ENCODE assay signal across 9 cellular contexts in the genomic region with DNA sequence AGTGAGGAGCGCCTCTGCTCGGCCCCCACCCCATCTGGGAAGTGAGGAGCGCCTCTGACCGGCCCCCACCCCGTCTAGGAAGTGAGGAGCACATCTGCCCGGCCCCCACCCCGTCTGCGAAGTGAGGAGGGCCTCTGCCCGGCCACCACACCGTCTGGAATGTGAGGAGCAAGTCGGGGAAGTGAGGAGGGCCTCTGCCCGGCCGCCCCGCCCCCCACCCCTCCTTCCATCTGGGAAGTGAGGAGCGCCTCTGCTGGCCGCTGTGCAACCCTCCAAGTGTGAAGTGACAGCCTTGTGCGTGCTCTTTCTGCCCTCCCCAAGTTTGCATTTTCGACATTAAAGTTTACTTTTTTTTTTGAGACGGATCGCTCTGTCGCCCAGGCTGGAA. TPM values are rescaled to one million over a fixed set of nuclear protein-coding genes. Genes with fewer than 3 reads are reported as not detected.
DNase-seq lines count a peak whose midpoint lies in the region; ATAC-seq lines count a peak whose summit lies in the region.
"Had no signal": no experiment of that assay in that cellular context is flagged by ENCODE, and none has a peak within 500 bp of the region (broad histone marks: within the 10 kb centered on the region; RNA-seq: fewer than 3 reads in every experiment).

No MANE protein-coding gene starts in this region.

- peak overlapping the region; percentile 58 for H3K4me3 Mint-ChIP-seq in activated CD4-positive, alpha-beta T cell treated with anti-CD3 and anti-CD28 coated beads for 36 hours
- peak overlapping the region; percentile 58 for H3K4me3 Mint-ChIP-seq in stimulated activated naive CD8-positive, alpha-beta T cell treated with anti-CD3 and anti-CD28 coated beads, Interleukin-15, Interleukin-2, amounts not matched to agents 100 ng/mL and 50 ng/mL, for 24 hours

- intact Hi-C loops in activated CD4-positive, alpha-beta T cell treated with anti-CD3 and anti-CD28 coated beads for 36 hours (cut with DNase I, micrococcal nuclease): loop anchor here in 1 of 2 experiments (10.0 kb wide), 3 partner anchors 373 to 1613 kb away; partner anchors contain the start of gene ST6GALNAC3

- ATAC-seq in activated CD4-positive, alpha-beta T cell treated with anti-CD3 and anti-CD28 coated beads for 36 hours: no peak
- ATAC-seq in GM21529 (IDR thresholded peaks at IDR 0.05; ENCODE audit: unreplicated experiment): no peak
- ATAC-seq in HG03342 (IDR thresholded peaks at IDR 0.05; ENCODE audit: unreplicated experiment): no peak
- ATAC-seq in HG02642 (IDR thresholded peaks at IDR 0.05; ENCODE audit: poor library complexity, unreplicated experiment): no peak

- peaks cover 9% of the 10 kb centered on the region for H3K4me1 Mint-ChIP-seq in activated CD4-positive, alpha-beta T cell treated with anti-CD3 and anti-CD28 coated beads for 36 hours
- H3K4me1 Mint-ChIP-seq in stimulated activated naive CD8-positive, alpha-beta T cell treated with anti-CD3 and anti-CD28 coated beads, Interleukin-15, Interleukin-2, amounts not matched to agents 100 ng/mL and 50 ng/mL, for 24 hours (ENCODE audit: low read depth): peaks cover 10% of the 10 kb centered on the region

- H3K9me3 Mint-ChIP-seq in activated CD4-positive, alpha-beta T cell treated with anti-CD3 and anti-CD28 coated beads for 36 hours (ENCODE audit: low read depth): no peaks in the 10 kb centered on the region
- H3K9me3 Mint-ChIP-seq in stimulated activated naive CD8-positive, alpha-beta T cell treated with anti-CD3 and anti-CD28 coated beads, Interleukin-15, Interleukin-2, amounts not matched to agents 100 ng/mL and 50 ng/mL, for 24 hours: no peaks in the 10 kb centered on the region

- CTCF ChIA-PET in activated CD4-positive, alpha-beta T cell treated with anti-CD3 and anti-CD28 coated beads for 36 hours (lab: Charles Lee): interaction anchor here (1.3 kb wide), 1 partner anchor 92 kb away, joined by 3 read pairs; no protein-coding TSS in a partner anchor

- DNase-seq in activated CD4-positive, alpha-beta T cell treated with anti-CD3 and anti-CD28 coated beads for 36 hours: peak; percentile 60
- DNase-seq in activated CD4-positive, alpha-beta T cell treated with anti-CD3 and anti-CD28 coated beads for 1 hour: no peak
- DNase-seq in astrocyte of the hippocampus (ENCODE audit: low read depth, low spot score) (peak; percentile 23), iPS-NIHi11 (ENCODE audit: low spot score) (peak; percentile 48)
- DNase-seq: Kasumi-1 had no signal

- H3K27ac Mint-ChIP-seq in activated CD4-positive, alpha-beta T cell treated with anti-CD3 and anti-CD28 coated beads for 36 hours: peak overlapping the region; percentile 73
- H3K27ac Mint-ChIP-seq in stimulated activated naive CD8-positive, alpha-beta T cell treated with anti-CD3 and anti-CD28 coated beads, Interleukin-15, Interleukin-2, amounts not matched to agents 100 ng/mL and 50 ng/mL, for 24 hours: no peak overlapping the region

- no peaks in the 10 kb centered on the region for H3K27me3 Mint-ChIP-seq in activated CD4-positive, alpha-beta T cell treated with anti-CD3 and anti-CD28 coated beads for 36 hours
- H3K27me3 Mint-ChIP-seq in stimulated activated naive CD8-positive, alpha-beta T cell treated with anti-CD3 and anti-CD28 coated beads, Interleukin-15, Interleukin-2, amounts not matched to agents 100 ng/mL and 50 ng/mL, for 24 hours: no peaks in the 10 kb centered on the region

- POLR2A ChIA-PET in activated CD4-positive, alpha-beta T cell treated with anti-CD3 and anti-CD28 coated beads for 36 hours (lab: Charles Lee): no interaction called here

- peaks cover 10% of the 10 kb centered on the region for H3K36me3 Mint-ChIP-seq in activated CD4-positive, alpha-beta T cell treated with anti-CD3 and anti-CD28 coated beads for 36 hours (ENCODE audit: low read depth)
- H3K36me3 Mint-ChIP-seq in stimulated activated naive CD8-positive, alpha-beta T cell treated with anti-CD3 and anti-CD28 coated beads, Interleukin-15, Interleukin-2, amounts not matched to agents 100 ng/mL and 50 ng/mL, for 24 hours (ENCODE audit: low read depth): peaks cover 18% of the 10 kb centered on the region

RNA-seq across cellular contexts. Expression of gene ZZZ3, which starts 5.1 kb away (rescaled TPM):
- total RNA-seq in activated CD4-positive, alpha-beta T cell treated with anti-CD3 and anti-CD28 coated beads for 36 hours: 10 to 100 TPM; 40.2 to 40.5 TPM
